Comparison of ENCODE assay signal across 21 cellular contexts in the genomic region with DNA sequence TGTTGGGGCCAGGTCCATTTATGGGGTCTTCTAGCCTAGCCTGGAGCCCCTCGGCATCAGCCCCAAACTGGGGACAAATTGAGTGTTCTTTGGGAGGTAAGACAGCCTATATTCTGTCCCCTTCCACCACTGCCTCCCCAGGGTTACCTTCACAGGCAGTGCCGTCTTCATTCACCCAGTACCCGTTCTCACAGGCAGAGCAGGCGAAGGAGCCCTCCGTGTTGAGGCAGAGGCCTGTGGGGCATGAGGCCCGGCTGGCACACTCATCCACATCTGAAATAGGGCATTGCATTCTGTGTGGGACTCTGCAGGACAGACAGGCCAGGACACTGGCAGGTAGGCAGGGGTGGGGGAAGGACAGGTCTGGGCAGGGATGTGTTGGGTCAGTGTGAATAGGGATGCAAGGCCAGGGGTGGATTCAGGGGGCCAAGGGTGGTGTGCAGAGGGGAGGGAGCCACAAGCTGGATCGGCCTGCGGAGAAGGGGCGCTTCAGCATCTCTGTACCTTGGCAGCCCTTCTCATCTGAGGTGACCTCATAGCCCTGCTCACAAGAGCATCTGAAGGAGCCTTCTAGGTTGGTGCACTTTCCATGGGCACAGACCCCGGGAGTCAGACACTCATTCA. TPM values are rescaled to one million over a fixed set of nuclear protein-coding genes. Genes with fewer than 3 reads are reported as not detected.
DNase-seq lines count a peak whose midpoint lies in the region; ATAC-seq and TF ChIP-seq lines count a peak whose summit lies in the region.
"Had no signal": no experiment of that assay in that cellular context is flagged by ENCODE, and none has a peak within 500 bp of the region (broad histone marks: within the 10 kb centered on the region; RNA-seq: fewer than 3 reads in every experiment).

No MANE protein-coding gene starts in this region.

- H4K8ac ChIP-seq in mesendoderm (ENCODE audit: low read depth, low read length): no peak overlapping the region

- H3K36me3 Mint-ChIP-seq in MCF 10A (ENCODE audit: insufficient read depth, unreplicated experiment): peaks cover 29% of the 10 kb centered on the region
- H3K36me3 Mint-ChIP-seq in CD4-positive, alpha-beta memory T cell: no peaks in the 10 kb centered on the region
- H3K36me3 Mint-ChIP-seq: activated CD4-positive, alpha-beta memory T cell treated with anti-CD3 and anti-CD28 coated beads for 36 hours; WTC11 had no signal

- no peak overlapping the region for H3K9ac ChIP-seq in mammary epithelial cell (ENCODE audit: insufficient read depth, low read length)
- no peak overlapping the region for H3K9ac ChIP-seq in mesendoderm (ENCODE audit: low read length)

- H2AFZ ChIP-seq in mammary epithelial cell (ENCODE audit: low read depth, low read length): no peak overlapping the region

- BruUV-seq in MCF 10A (replicated peaks; lab: Mats Ljungman, UMichigan) (no TSS peak), mammary epithelial cell (replicated peaks; lab: Mats Ljungman, UMichigan) (no TSS peak)

- H3K27me3 ChIP-seq in breast epithelium: no peaks in the 10 kb centered on the region
- H3K27me3 ChIP-seq in mammary epithelial cell (ENCODE audit: insufficient read depth, low read length): no peaks in the 10 kb centered on the region
- no peaks in the 10 kb centered on the region for H3K27me3 ChIP-seq in mesendoderm (ENCODE audit: insufficient read depth, low read length, poor library complexity)
- no peaks in the 10 kb centered on the region for H3K27me3 ChIP-seq in tibial nerve
- no peaks in the 10 kb centered on the region for H3K27me3 ChIP-seq in CD4-positive, alpha-beta memory T cell (ENCODE audit: insufficient read depth, low read length)
- H3K27me3 ChIP-seq: ovary had no signal

- H3K36me3 ChIP-seq in breast epithelium (no peaks in the 10 kb centered on the region), mammary epithelial cell (ENCODE audit: insufficient read depth, low read length) (peaks cover 8% of the 10 kb centered on the region), mesendoderm (ENCODE audit: control insufficient read depth, insufficient read depth, low read length) (no peaks in the 10 kb centered on the region), tibial nerve (peaks cover 0 to 33% (median 0%) of the 10 kb centered on the region in 3 donors)
- no peaks in the 10 kb centered on the region for H3K36me3 ChIP-seq in CD4-positive, alpha-beta memory T cell (ENCODE audit: insufficient read depth, low read length)
- H3K36me3 ChIP-seq: ovary had no signal

- no peak overlapping the region for H3K4me3 ChIP-seq in breast epithelium
- no peak overlapping the region for H3K4me3 ChIP-seq in mammary epithelial cell (replicated peaks in 1 of 3; ENCODE audit: insufficient read depth in 1 of 3, low read depth in 2 of 3, low read length in 3 of 3)
- no peak overlapping the region for H3K4me3 ChIP-seq in mesendoderm (ENCODE audit: low read length)
- no peak overlapping the region for H3K4me3 ChIP-seq in tibial nerve
- H3K4me3 ChIP-seq in CD4-positive, alpha-beta memory T cell (ENCODE audit: low read length in 2 of 2): no peak overlapping the region
- H3K4me3 ChIP-seq: lung, ovary had no signal

- CTCF ChIA-PET in MCF 10A (lab: Yijun Ruan, JAX): interaction anchor here (0.6 to 1.7 kb wide), 2 partner anchors 10 to 153 kb away, joined by 3 to 8 read pairs; no protein-coding TSS in a partner anchor
- CTCF ChIA-PET in mammary epithelial cell (lab: Charles Lee; ENCODE audit: low non-redundant PET): no interaction called here
- CTCF ChIA-PET in CD4-positive, alpha-beta memory T cell (lab: Charles Lee; ENCODE audit: partially characterized antibody): no interaction called here

- intact Hi-C loops in MCF 10A (cut with micrococcal nuclease): no loop called here
- intact Hi-C loops in breast epithelium (cut with DNase I; ENCODE audit: low total_unique reads): no loop called here
- intact Hi-C loops in mammary epithelial cell (cut with micrococcal nuclease): no loop called here
- intact Hi-C loops in CD4-positive, alpha-beta memory T cell (cut with micrococcal nuclease): no loop called here

- H3K27me3 Mint-ChIP-seq in MCF 10A (ENCODE audit: insufficient read depth, unreplicated experiment): no peaks in the 10 kb centered on the region
- peaks cover 0 to 16% of the 10 kb centered on the region in 2 donors for H3K27me3 Mint-ChIP-seq in CD4-positive, alpha-beta memory T cell

- peak overlapping the region; percentile 35 for H3K27ac Mint-ChIP-seq in MCF 10A (ENCODE audit: low read depth, unreplicated experiment)
- no peak overlapping the region for H3K27ac Mint-ChIP-seq in CD4-positive, alpha-beta memory T cell
- H3K27ac Mint-ChIP-seq: activated CD4-positive, alpha-beta memory T cell treated with anti-CD3 and anti-CD28 coated beads for 36 hours; WTC11 had no signal

- H3K56ac ChIP-seq in mesendoderm (ENCODE audit: low read length): no peak overlapping the region

- TF ChIP-seq CTCF in MCF 10A (IDR thresholded peaks at IDR 0.05; ENCODE audit: unreplicated experiment) (no peak), breast epithelium (IDR thresholded peaks at IDR 0.05) (no peak), mammary epithelial cell (conservative IDR thresholded peaks at IDR 0.05 in 1 of 2, IDR thresholded peaks at IDR 0.05 in 1 of 2; ENCODE audit: extremely low read depth in 1 of 2, insufficient read depth in 1 of 2, low read depth in 1 of 2, low read length in 2 of 2) (no peak), tibial nerve (IDR thresholded peaks at IDR 0.05) (no peak)

- no peak for TF ChIP-seq EP300 in tibial nerve (IDR thresholded peaks at IDR 0.05)

- no peaks in the 10 kb centered on the region for H4K20me1 ChIP-seq in mammary epithelial cell (ENCODE audit: insufficient read depth, low read length)

- H2AK5ac ChIP-seq in mesendoderm (ENCODE audit: low read length): no peak overlapping the region

- peaks cover 9% of the 10 kb centered on the region for H3K4me1 Mint-ChIP-seq in MCF 10A (ENCODE audit: insufficient read depth, unreplicated experiment)
- H3K4me1 Mint-ChIP-seq in CD4-positive, alpha-beta memory T cell: peaks cover 0 to 11% (median 7%) of the 10 kb centered on the region in 4 donors

- H3K4ac ChIP-seq in mesendoderm (ENCODE audit: low read depth, low read length): no peak overlapping the region

- H3K4me3 Mint-ChIP-seq in MCF 10A (ENCODE audit: unreplicated experiment): no peak overlapping the region
- H3K4me3 Mint-ChIP-seq in CD4-positive, alpha-beta memory T cell: no peak overlapping the region
- H3K4me3 Mint-ChIP-seq: activated CD4-positive, alpha-beta memory T cell treated with anti-CD3 and anti-CD28 coated beads for 36 hours; WTC11 had no signal

- H3K9me3 ChIP-seq in breast epithelium (no peaks in the 10 kb centered on the region), mammary epithelial cell (replicated peaks; ENCODE audit: insufficient read depth, low read length) (no peaks in the 10 kb centered on the region), tibial nerve (no peaks in the 10 kb centered on the region)
- no peaks in the 10 kb centered on the region for H3K9me3 ChIP-seq in CD4-positive, alpha-beta memory T cell (ENCODE audit: control insufficient read depth in 1 of 2, low read length in 2 of 2)
- H3K9me3 ChIP-seq: ovary had no signal

- H4K5ac ChIP-seq in mesendoderm (ENCODE audit: low read length): no peak overlapping the region

- no peak overlapping the region for H2BK15ac ChIP-seq in mesendoderm (replicated peaks; ENCODE audit: low read depth)

- H3K4me2 ChIP-seq in mammary epithelial cell (ENCODE audit: insufficient read depth, low read depth, low read length): no peak overlapping the region
- no peak overlapping the region for H3K4me2 ChIP-seq in mesendoderm (ENCODE audit: low read length)

- WGBS in mammary epithelial cell (ENCODE audit: low coverage, missing lambda C conversion rate): 96% methylated on average over 3 of the region's 10 CpGs
- WGBS in mesendoderm (ENCODE audit: extremely low coverage, insufficient coverage, low lambda C conversion rate): no CpG with 5 or more reads among the region's 10 CpGs
- WGBS in tibial nerve, 2 donors: 84 to 85% methylated on average over 9 to 10 of the region's 10 CpGs

- POLR2A ChIA-PET in MCF 10A (lab: Yijun Ruan, JAX): no interaction called here
- POLR2A ChIA-PET in CD4-positive, alpha-beta memory T cell (lab: Charles Lee; ENCODE audit: partially characterized antibody): no interaction called here

- TF ChIP-seq POLR2A in breast epithelium (IDR thresholded peaks at IDR 0.05) (no peak), tibial nerve (IDR thresholded peaks at IDR 0.05) (no peak)

- H3K27ac ChIP-seq in breast epithelium: peak overlapping the region in 1 of 2 donors; percentile 94
- H3K27ac ChIP-seq in mammary epithelial cell (ENCODE audit: insufficient read depth, low read depth, low read length): peak overlapping the region; percentile 67
- no peak overlapping the region for H3K27ac ChIP-seq in mesendoderm (ENCODE audit: low read depth, low read length)
- peak overlapping the region; percentile 15 to 76 (median 50) for H3K27ac ChIP-seq in tibial nerve
- no peak overlapping the region for H3K27ac ChIP-seq in CD4-positive, alpha-beta memory T cell (ENCODE audit: low read depth, low read length)
- H3K27ac ChIP-seq: ovary had no signal

- H3K79me2 ChIP-seq in mammary epithelial cell (ENCODE audit: insufficient read depth, low read length) (no peaks in the 10 kb centered on the region), mesendoderm (ENCODE audit: control insufficient read depth, insufficient read depth, low read length) (no peaks in the 10 kb centered on the region)

- no peak for DNase-seq in MCF 10A (ENCODE audit: unreplicated experiment)
- DNase-seq in breast epithelium (ENCODE audit: low spot score in 2 of 2): no peak
- no peak for DNase-seq in mammary epithelial cell
- DNase-seq in mesendoderm: no peak
- no peak for DNase-seq in tibial nerve (ENCODE audit: low spot score in 2 of 2)
- no peak for DNase-seq in CD4-positive, alpha-beta memory T cell
- no peak for DNase-seq in GM19240 (ENCODE audit: insufficient read length, low spot score)
- DNase-seq: activated CD4-positive, alpha-beta memory T cell treated with anti-CD3 and anti-CD28 coated beads for 36 hours; activated gamma-delta T cell; Calu3; hypothalamus; KBM-7; NCI-H1436 treated with DMSO at 0.1 percent for 48 hours; NCI-H2171; NCI-H69; RPMI8226; T-helper 9 cell had no signal

- no peak overlapping the region for H2BK5ac ChIP-seq in mesendoderm (ENCODE audit: low read length)

- no peaks in the 10 kb centered on the region for H3K9me3 Mint-ChIP-seq in MCF 10A (ENCODE audit: unreplicated experiment)
- H3K9me3 Mint-ChIP-seq in CD4-positive, alpha-beta memory T cell: peaks cover 0 to 2% (median 0%) of the 10 kb centered on the region in 8 donors
- H3K9me3 Mint-ChIP-seq: activated CD4-positive, alpha-beta memory T cell treated with anti-CD3 and anti-CD28 coated beads for 36 hours had no signal

- no peaks in the 10 kb centered on the region for H3K79me1 ChIP-seq in mesendoderm (ENCODE audit: low read length)

- in situ Hi-C loops in mammary epithelial cell (cut with MboI; ENCODE audit: low sequenced_read_pairs in 2 of 2): no loop called here

- H3K23ac ChIP-seq in mesendoderm (ENCODE audit: low read length): peak overlapping the region; percentile 61

- peaks cover 5 to 8% of the 10 kb centered on the region in 2 donors for H3K4me1 ChIP-seq in breast epithelium
- peaks cover 34% of the 10 kb centered on the region for H3K4me1 ChIP-seq in mammary epithelial cell (ENCODE audit: insufficient read depth, low read length)
- no peaks in the 10 kb centered on the region for H3K4me1 ChIP-seq in mesendoderm (ENCODE audit: control insufficient read depth, low read depth, low read length)
- peaks cover 0 to 49% (median 11%) of the 10 kb centered on the region in 4 donors for H3K4me1 ChIP-seq in tibial nerve
- H3K4me1 ChIP-seq in CD4-positive, alpha-beta memory T cell (ENCODE audit: insufficient read depth, low read length): peaks cover 6% of the 10 kb centered on the region

- ATAC-seq in GM21576 (IDR thresholded peaks at IDR 0.05; ENCODE audit: unreplicated experiment): no peak

- H3K18ac ChIP-seq in mesendoderm (ENCODE audit: low read length): no peak overlapping the region

- no peak overlapping the region for H2BK120ac ChIP-seq in mesendoderm (ENCODE audit: low read depth, low read length)

- dilution Hi-C loops in mammary epithelial cell (cut with HindIII; ENCODE audit: low sequenced_read_pairs): no loop called here

RNA-seq across cellular contexts. Expression of a gene that starts 16.1 kb away (rescaled TPM):
- total RNA-seq in MCF 10A (2022): 13.9 and 21.1 TPM in 2 replicates
- total RNA-seq in breast epithelium: 10 to 100 TPM; 17.3 to 31.8 (median 21.3) TPM
- 10 to 100 TPM in 1 of 2 donors, 1 to 10 TPM in 1; 6.7 to 18.2 TPM for total RNA-seq in mammary epithelial cell
- 20.5 TPM for polyA plus RNA-seq in mammary epithelial cell
- not detected for polyA minus RNA-seq in mammary epithelial cell
- polyA plus RNA-seq in mesendoderm (2013, experiment 1 of 2): 36.8 TPM
- polyA plus RNA-seq in mesendoderm (2013, experiment 2 of 2): 34.3 TPM
- 10 to 100 TPM in 3 of 4 donors, 1 to 10 TPM in 1; 7.3 to 14.9 (median 12.4) TPM for total RNA-seq in tibial nerve
- total RNA-seq in CD4-positive, alpha-beta memory T cell: 10 to 100 TPM; 31.3 to 33.1 TPM
- polyA plus RNA-seq in CD4-positive, alpha-beta memory T cell: 10 to 100 TPM; 61.7 to 83.1 TPM

RNA-seq across cellular contexts. Expression of a gene that starts 16.6 kb away (rescaled TPM):
- 105 and 128 TPM in 2 replicates for total RNA-seq in MCF 10A (2022)
- total RNA-seq in breast epithelium: 100 to 1,000 TPM; 277 to 663 (median 594) TPM
- total RNA-seq in mammary epithelial cell: 100 to 1,000 TPM; 248 to 347 TPM
- 466 TPM for polyA plus RNA-seq in mammary epithelial cell
- polyA minus RNA-seq in mammary epithelial cell: 327 TPM
- polyA plus RNA-seq in mesendoderm (2013, experiment 1 of 2): 266 TPM
- 248 TPM for polyA plus RNA-seq in mesendoderm (2013, experiment 2 of 2)
- 100 to 1,000 TPM; 225 to 510 (median 340) TPM for total RNA-seq in tibial nerve
- total RNA-seq in CD4-positive, alpha-beta memory T cell: 10 to 100 TPM; 50.9 to 54.2 TPM
- polyA plus RNA-seq in CD4-positive, alpha-beta memory T cell: 10 to 100 TPM; 83.4 to 89.9 TPM

Comparison
In these comparisons a context has a peak if more than half of its experiments do, and no peak if none do; other contexts are left out.
1. H3K27ac ChIP-seq: peak in mammary epithelial cell (single experiment) and tibial nerve (4 of 4); none in mesendoderm (single experiment) and CD4-positive, alpha-beta memory T cell (single experiment).